In genomic region chr6:34360556-34360955, GRCh38 we compare ENCODE assay signal across 18 cellular contexts. TPM values are rescaled to one million over a fixed set of nuclear protein-coding genes. Genes with fewer than 3 reads are reported as not detected.
DNase-seq lines count a peak whose midpoint lies in the region; ATAC-seq, FAIRE-seq and TF ChIP-seq lines count a peak whose summit lies in the region.
"Had no signal": no experiment of that assay in that cellular context is flagged by ENCODE, and none has a peak within 500 bp of the region (broad histone marks: within the 10 kb centered on the region; RNA-seq: fewer than 3 reads in every experiment).

No MANE protein-coding gene starts in this region.

- intact Hi-C loops in A673 (cut with micrococcal nuclease; ENCODE audit: unreplicated experiment), result no loop called here

- H3K4me3 Mint-ChIP-seq in osteocyte (ENCODE audit: unreplicated experiment), result peak overlapping the region; percentile 60
- H3K4me3 Mint-ChIP-seq: activated T-cell treated with anti-CD3 and anti-CD28 coated beads, Interleukin-2, amount 50 U/mL, for 24 hours; CD4-positive, CD25-positive, alpha-beta regulatory T cell had no signal

- H3K4me1 Mint-ChIP-seq in osteocyte (ENCODE audit: unreplicated experiment), result peaks cover 69% of the 10 kb centered on the region

- H3K36me3 ChIP-seq in A673 (ENCODE audit: insufficient read depth, low read length, poor library complexity, severe bottlenecking), result no peaks in the 10 kb centered on the region
- H3K36me3 ChIP-seq: MG63 had no signal

- no peaks in the 10 kb centered on the region for H3K36me3 Mint-ChIP-seq in osteocyte (ENCODE audit: unreplicated experiment)
- H3K36me3 Mint-ChIP-seq: CD4-positive, CD25-positive, alpha-beta regulatory T cell had no signal

- FAIRE-seq in endometrium (lab: Jason Lieb, UNC), result peak; percentile 69

- no peaks in the 10 kb centered on the region for H3K9me3 ChIP-seq in A673 (ENCODE audit: low read depth, low read length, poor library complexity, severe bottlenecking)
- H3K9me3 ChIP-seq: MG63 had no signal

- no peaks in the 10 kb centered on the region for H3K27me3 Mint-ChIP-seq in osteocyte (ENCODE audit: unreplicated experiment)
- H3K27me3 Mint-ChIP-seq: activated T-cell treated with anti-CD3 and anti-CD28 coated beads, Interleukin-2, amount 50 U/mL, for 24 hours; CD4-positive, CD25-positive, alpha-beta regulatory T cell had no signal

- TF ChIP-seq CTCF in RWPE1 (conservative IDR thresholded peaks at IDR 0.05; ENCODE audit: low read depth) (no peak), osteocyte (IDR thresholded peaks at IDR 0.05) (no peak), A673 (conservative IDR thresholded peaks at IDR 0.05; ENCODE audit: low read depth, low read length) (no peak)

- no peaks in the 10 kb centered on the region for H3K9me3 Mint-ChIP-seq in osteocyte (ENCODE audit: unreplicated experiment)
- H3K9me3 Mint-ChIP-seq: activated T-cell treated with anti-CD3 and anti-CD28 coated beads, Interleukin-2, amount 50 U/mL, for 24 hours had no signal

- peak; percentile 11 for DNase-seq in Daoy (ENCODE audit: low read depth)
- no peak for DNase-seq in RWPE1 (ENCODE audit: low spot score)
- no peak for DNase-seq in osteocyte (ENCODE audit: extremely low spot score, unreplicated experiment)
- no peak for DNase-seq in DMS79 (lab: John Stamatoyannopoulos, UW)
- no peak for DNase-seq in A673 (ENCODE audit: low spot score)
- DNase-seq in germinal center (ENCODE audit: low spot score), result no peak
- DNase-seq: activated CD4-positive, alpha-beta T cell treated with anti-CD3 and anti-CD28 coated beads for 48 hours; activated T-cell treated with anti-CD3 and anti-CD28 coated beads, Interleukin-2, amount 50 U/mL, for 24 hours; CD4-positive, CD25-positive, alpha-beta regulatory T cell; dorsolateral prefrontal cortex; foreskin melanocyte; mesendoderm; MG63; NCI-H2081; NCI-H774; occipital lobe had no signal

- H3K4me3 ChIP-seq in A673 (ENCODE audit: low read depth, low read length, poor library complexity, severe bottlenecking), result no peak overlapping the region
- H3K4me3 ChIP-seq: dorsolateral prefrontal cortex, MG63 had no signal

- no peak for ATAC-seq in GM19035 (IDR thresholded peaks at IDR 0.05; ENCODE audit: unreplicated experiment)

- CTCF ChIA-PET in RWPE1 (lab: Yijun Ruan, JAX), result interaction anchor here (0.5 kb wide), 1 partner anchor 12 kb away, joined by 8 read pairs; no protein-coding TSS in a partner anchor
- CTCF ChIA-PET in A673 (lab: Charles Lee), result no interaction called here

- peaks cover 23% of the 10 kb centered on the region for H3K4me1 ChIP-seq in A673 (ENCODE audit: insufficient read depth, low read length, poor library complexity, severe bottlenecking)

- no peaks in the 10 kb centered on the region for H3K27me3 ChIP-seq in A673 (replicated peaks; ENCODE audit: insufficient read depth, low read depth, low read length, poor library complexity)
- H3K27me3 ChIP-seq: dorsolateral prefrontal cortex, MG63 had no signal

- POLR2A ChIA-PET in RWPE1 (lab: Yijun Ruan, JAX; ENCODE audit: low non-redundant PET), result no interaction called here
- POLR2A ChIA-PET in A673 (lab: Charles Lee; ENCODE audit: low non-redundant PET), result no interaction called here

- BruUV-seq in A673 (replicated peaks; lab: Mats Ljungman, UMichigan), result no TSS peak

- H3K27ac ChIP-seq in RWPE1 (peak overlapping the region; percentile 77), A673 (ENCODE audit: low read depth, low read length, poor library complexity, severe bottlenecking) (no peak overlapping the region)

- peak overlapping the region; percentile 91 for H3K27ac Mint-ChIP-seq in osteocyte (ENCODE audit: unreplicated experiment)
- H3K27ac Mint-ChIP-seq: activated T-cell treated with anti-CD3 and anti-CD28 coated beads, Interleukin-2, amount 50 U/mL, for 24 hours had no signal

RNA-seq across cellular contexts. Expression of gene NUDT3, which starts 31.9 kb away (rescaled TPM):
- 35.1 and 35.4 TPM in 2 replicates for total RNA-seq in Daoy (2014; rRNA removed; shearing (Covaris generic))
- total RNA-seq in osteocyte (32.0 and 33.1 TPM in 2 replicates), A673 (2021) (34.1 and 38.4 TPM in 2 replicates)
